Comparison of ENCODE assay signal across 23 cellular contexts in the genomic region with DNA sequence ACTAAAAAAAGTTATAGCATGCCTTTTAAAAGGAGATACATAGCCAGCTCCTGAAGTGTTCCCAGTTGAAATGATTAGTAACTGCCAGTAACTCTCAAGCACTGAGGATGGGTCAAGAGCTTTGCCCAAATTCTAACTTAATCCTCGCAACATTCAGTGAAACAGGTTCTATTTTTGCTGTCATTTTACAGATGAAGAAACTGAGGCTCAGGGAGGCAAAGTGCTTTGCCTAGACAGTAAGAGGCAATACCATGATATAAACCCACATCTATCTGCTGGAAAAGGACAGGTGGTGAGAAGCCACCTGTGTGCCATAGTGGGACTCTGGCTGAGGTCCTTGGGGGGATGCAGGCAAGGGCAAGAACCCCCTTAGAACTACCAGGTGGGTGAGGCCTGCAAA. TPM values are rescaled to one million over a fixed set of nuclear protein-coding genes. Genes with fewer than 3 reads are reported as not detected.
DNase-seq lines count a peak whose midpoint lies in the region; ATAC-seq, FAIRE-seq and TF ChIP-seq lines count a peak whose summit lies in the region.
"Had no signal": no experiment of that assay in that cellular context is flagged by ENCODE, and none has a peak within 500 bp of the region (broad histone marks: within the 10 kb centered on the region; RNA-seq: fewer than 3 reads in every experiment).

No MANE protein-coding gene starts in this region.

- H3K36me3 ChIP-seq in HCT116 (ENCODE audit: control insufficient read depth in 1 of 2, insufficient read depth in 2 of 2, low read length in 2 of 2) (no peaks in the 10 kb centered on the region), K562 (ENCODE audit: control insufficient read depth, insufficient read depth, low read length) (no peaks in the 10 kb centered on the region), neuronal stem cell (replicated peaks in 1 of 2; ENCODE audit: control insufficient read depth in 2 of 2, insufficient read depth in 2 of 2, low read length in 2 of 2) (no peaks in the 10 kb centered on the region)
- H3K36me3 ChIP-seq: BE2C had no signal

- H3K9me2 ChIP-seq in HCT116 (ENCODE audit: insufficient read depth), result no peaks in the 10 kb centered on the region

- no peak overlapping the region for H4K91ac ChIP-seq in neuronal stem cell (ENCODE audit: low read depth, low read length, poor library complexity)

- CTCF ChIA-PET in HCT116 (lab: Charles Lee), result no interaction called here
- CTCF ChIA-PET in K562 (lab: Yijun Ruan, JAX; ENCODE audit: low intra/inter-chr PET ratio), result no interaction called here

- RAD21 ChIA-PET in HCT116 (lab: Charles Lee; ENCODE audit: low non-redundant PET in 1 of 2, low total read pairs in 2 of 2, uncharacterized antibody in 2 of 2, unreplicated experiment in 2 of 2), result no interaction called here

- FAIRE-seq in K562 (lab: Jason Lieb, UNC) (peak; percentile 48), H54 (lab: Jason Lieb, UNC) (no peak)
- FAIRE-seq: GM12892, GM19239 had no signal

- H3K23ac ChIP-seq in neuronal stem cell (ENCODE audit: low read depth, low read length, poor library complexity), result no peak overlapping the region

- no peak for TF ChIP-seq EP300 in K562 (IDR thresholded peaks at IDR 0.05; ENCODE audit: low read length)

- H3K4me2 ChIP-seq in HCT116 (ENCODE audit: low read length), result peak overlapping the region; percentile 30; the same call in 1 of the 2 replicates
- no peak overlapping the region for H3K4me2 ChIP-seq in K562 (ENCODE audit: insufficient read depth, low read length)
- H3K4me2 ChIP-seq in neuronal stem cell (ENCODE audit: insufficient read depth, low read length, poor library complexity, severe bottlenecking), result no peak overlapping the region
- H3K4me2 ChIP-seq: PC-9 had no signal

- no peaks in the 10 kb centered on the region for H4K20me1 ChIP-seq in HCT116 (ENCODE audit: insufficient read depth)
- H4K20me1 ChIP-seq in K562 (replicated peaks; ENCODE audit: control insufficient read depth, insufficient read depth, low read length), result peaks cover 7% of the 10 kb centered on the region

- TF ChIP-seq CTCF in HCT116 (IDR thresholded peaks at IDR 0.05 in 2 of 3, conservative IDR thresholded peaks at IDR 0.05 in 1 of 3; ENCODE audit: borderline replicate concordance in 1 of 3, insufficient read depth in 1 of 3, low read depth in 2 of 3, low read length in 2 of 3), result no peak
- no peak for TF ChIP-seq CTCF in K562 (IDR thresholded peaks at IDR 0.05 in 2 of 3, conservative IDR thresholded peaks at IDR 0.05 in 1 of 3; ENCODE audit: insufficient read depth in 2 of 3, low read depth in 1 of 3, low read length in 3 of 3)

- H3K27ac ChIP-seq in HCT116 (ENCODE audit: low read depth, low read length) (peak overlapping the region; percentile 33; the same call in 1 of the 2 replicates), K562 (ENCODE audit: extremely low read depth, low read depth, low read length) (no peak overlapping the region), neuronal stem cell (replicated peaks; ENCODE audit: low read length) (no peak overlapping the region)
- H3K27ac ChIP-seq: 22Rv1, PC-9 had no signal

- POLR2A ChIA-PET in HCT116 (lab: Charles Lee) (no interaction called here), K562 (lab: Yijun Ruan, JAX) (no interaction called here)

- H3K4me3 ChIP-seq in HCT116 (replicated peaks in 1 of 2; ENCODE audit: low read depth in 1 of 2, low read length in 2 of 2) (no peak overlapping the region), K562 (no peak overlapping the region), neuronal stem cell (ENCODE audit: low read length in 2 of 2) (no peak overlapping the region)
- H3K4me3 ChIP-seq: PC-9 had no signal

- H3K4ac ChIP-seq in neuronal stem cell (ENCODE audit: low read length), result no peak overlapping the region

- no peak overlapping the region for H2BK5ac ChIP-seq in neuronal stem cell (ENCODE audit: low read length)

- peak overlapping the region; percentile 91 for H3K18ac ChIP-seq in neuronal stem cell (ENCODE audit: low read length)

- H2AK5ac ChIP-seq in neuronal stem cell (ENCODE audit: low read depth, low read length), result peak overlapping the region; percentile 69

- no peaks in the 10 kb centered on the region for H3K9me3 ChIP-seq in HCT116 (ENCODE audit: control insufficient read depth in 1 of 2, insufficient read depth in 1 of 2, low read depth in 1 of 2, low read length in 2 of 2)
- H3K9me3 ChIP-seq in K562 (replicated peaks; ENCODE audit: control insufficient read depth, insufficient read depth, low read depth, low read length), result no peaks in the 10 kb centered on the region
- H3K9me3 ChIP-seq in neuronal stem cell (replicated peaks in 1 of 2; ENCODE audit: control insufficient read depth in 2 of 2, insufficient read depth in 1 of 2, low read depth in 1 of 2, low read length in 2 of 2), result peaks cover 2 to 16% of the 10 kb centered on the region in 2 donors
- H3K9me3 ChIP-seq: BE2C had no signal

- BruUV-seq in HCT116 (replicated peaks; lab: Mats Ljungman, UMichigan) (no TSS peak), K562 (replicated peaks; lab: Mats Ljungman, UMichigan) (no TSS peak)

- H2BK15ac ChIP-seq in neuronal stem cell (ENCODE audit: low read length), result peak overlapping the region; percentile 81

- H3K4me1 ChIP-seq in HCT116 (ENCODE audit: control insufficient read depth in 1 of 2, insufficient read depth in 2 of 2, low read length in 2 of 2) (peaks cover 9 to 10% of the 10 kb centered on the region in 2 experiments; a peak in 3 of 4 replicates), K562 (replicated peaks in 1 of 2; ENCODE audit: control insufficient read depth in 2 of 2, insufficient read depth in 2 of 2, low read length in 2 of 2) (peaks cover 9 to 14% of the 10 kb centered on the region in 2 experiments; a peak in 4 of 5 replicates), neuronal stem cell (ENCODE audit: control insufficient read depth in 2 of 2, insufficient read depth in 1 of 2, low read depth in 1 of 2, low read length in 2 of 2) (peaks cover 0 to 7% of the 10 kb centered on the region in 2 donors)
- H3K4me1 ChIP-seq: BE2C had no signal

- H3K79me1 ChIP-seq in neuronal stem cell (ENCODE audit: low read depth, low read length), result no peaks in the 10 kb centered on the region

- intact Hi-C loops in HCT116 (cut with micrococcal nuclease) (no loop called here), K562 (cut with micrococcal nuclease) (no loop called here)

- H2BK12ac ChIP-seq in neuronal stem cell (ENCODE audit: low read length), result no peak overlapping the region

- H2BK120ac ChIP-seq in neuronal stem cell (ENCODE audit: low read depth, low read length), result no peak overlapping the region

- H4K8ac ChIP-seq in neuronal stem cell (ENCODE audit: low read depth, low read length), result no peak overlapping the region

- in situ Hi-C loops in K562 (cut with MboI), result no loop called here

- H2AFZ ChIP-seq in HCT116 (ENCODE audit: low read depth, low read length, poor library complexity, severe bottlenecking), result no peak overlapping the region
- H2AFZ ChIP-seq in K562 (ENCODE audit: low read depth, low read length), result no peak overlapping the region
- no peak overlapping the region for H2AFZ ChIP-seq in neuronal stem cell (ENCODE audit: low read length)
- H2AFZ ChIP-seq: PC-9 had no signal

- H3K14ac ChIP-seq in neuronal stem cell (ENCODE audit: low read length), result no peak overlapping the region

- WGBS in K562 (ENCODE audit: insufficient coverage, low coverage, missing lambda C conversion rate), result 91% methylated on average over 1 of the region's 1 CpG
- WGBS in neuronal stem cell (ENCODE audit: extremely low coverage in 2 of 2, insufficient read length in 2 of 2, insufficient replicate concordance in 1 of 2), 2 donors, result no CpG with 5 or more reads among the region's 1 CpG

- ATAC-seq in HCT116, result no peak
- ATAC-seq in K562, result no peak
- ATAC-seq: Right ventricle myocardium inferior had no signal

- H3K27me3 ChIP-seq in HCT116 (ENCODE audit: insufficient read depth, low read length) (no peaks in the 10 kb centered on the region), K562 (ENCODE audit: control insufficient read depth in 2 of 2, insufficient read depth in 2 of 2, low read length in 2 of 2) (no peaks in the 10 kb centered on the region), neuronal stem cell (ENCODE audit: control insufficient read depth in 3 of 3, insufficient read depth in 3 of 3, low read depth in 1 of 3, low read length in 3 of 3) (peaks cover 0 to 32% (median 0%) of the 10 kb centered on the region in 3 experiments)
- H3K27me3 ChIP-seq: BE2C had no signal

- DNase-seq in NCI-H2171 treated with DMSO at 0.1 percent for 48 hours (lab: John Stamatoyannopoulos, UW) (peak; percentile 36), NCI-H2171 (lab: John Stamatoyannopoulos, UW) (no peak), HCT116 (ENCODE audit: low read depth, low spot score) (no peak), K562 (ENCODE audit: extremely low read depth in 1 of 4, low spot score in 3 of 4) (no peak), neuronal stem cell (ENCODE audit: low spot score) (no peak), iPS-NIHi7 (ENCODE audit: extremely low spot score) (no peak), AML-193 (lab: John Stamatoyannopoulos, UW) (no peak), H54 (ENCODE audit: insufficient read length, low spot score) (no peak)
- DNase-seq: BE2C; H7; NCI-H1092; NCI-H1417 treated with DMSO at 0.1 percent for 48 hours; NCI-H1694 treated with DMSO at 0.1 percent for 48 hours; NCI-H2081 treated with DMSO at 0.1 percent for 48 hours; NCI-H446 treated with DMSO at 0.1 percent for 48 hours; NCI-H82; NK-92 treated with Interleukin-12 subunit alpha and Interleukin-12 subunit beta, amount 100 ng/mL, for 24 hours; PC-9 had no signal

- H3K9ac ChIP-seq in HCT116 (ENCODE audit: low read length), result no peak overlapping the region
- H3K9ac ChIP-seq in K562 (ENCODE audit: insufficient read depth in 1 of 2, low read depth in 2 of 2, low read length in 2 of 2), result no peak overlapping the region; a peak in 1 of 4 replicates
- no peak overlapping the region for H3K9ac ChIP-seq in neuronal stem cell (ENCODE audit: low read depth, low read length, poor library complexity)

- TF ChIP-seq POLR2A in HCT116 (IDR thresholded peaks at IDR 0.05; ENCODE audit: borderline replicate concordance, extremely low read depth, insufficient read depth, insufficient read length) (no peak), K562 (conservative IDR thresholded peaks at IDR 0.05) (no peak), H54 (IDR thresholded peaks at IDR 0.05; ENCODE audit: low read depth, low read length) (no peak)

- TF ChIP-seq RAD21 in HCT116 (IDR thresholded peaks at IDR 0.05; ENCODE audit: low read depth), result no peak
- no peak for TF ChIP-seq RAD21 in K562 (CRISPR knock-in tag; conservative IDR thresholded peaks at IDR 0.05 in 1 of 2, IDR thresholded peaks at IDR 0.05 in 1 of 2)

- no peaks in the 10 kb centered on the region for H3K79me2 ChIP-seq in HCT116 (ENCODE audit: insufficient read depth, low read length)
- peaks cover 16% of the 10 kb centered on the region; the same call in 2 of the 3 replicates for H3K79me2 ChIP-seq in K562 (ENCODE audit: control insufficient read depth, insufficient read depth, low read length)

- no peaks in the 10 kb centered on the region for H3K9me1 ChIP-seq in K562 (ENCODE audit: control insufficient read depth, insufficient read depth, low read length)

RNA-seq across cellular contexts. Expression of gene TESC, which starts 8.8 kb away (rescaled TPM):
- 10.4 TPM for total RNA-seq in HCT116 (2021; ENCODE audit: unreplicated experiment)
- polyA plus RNA-seq in HCT116 (2012), result 9.7 and 12.2 TPM in 2 replicates
- 16.2 and 42.2 TPM in 2 replicates for total RNA-seq in K562 (2011; cell fraction: chromatin; rRNA removed; ENCODE audit: low replicate concordance)
- 30.9 and 35.9 TPM in 2 replicates for total RNA-seq in K562 (2011; cell fraction: nucleolus; rRNA removed)
- 12.6 and 19.2 TPM in 2 replicates for total RNA-seq in K562 (2011; cell fraction: nucleoplasm; rRNA removed)
- 25.2 and 30.4 TPM in 2 replicates for total RNA-seq in K562 (2014; rRNA removed)
- 11.5 and 13.4 TPM in 2 replicates for total RNA-seq in K562 (2014; rRNA removed; fragmentation: Illumina TruSeq; extraction: Trizol)
- 11.6 and 12.6 TPM in 2 replicates for total RNA-seq in K562 (2015; rRNA removed; fragmentation: Illumina TruSeq; extraction: Trizol)
- 28.9 and 31.6 TPM in 2 replicates for total RNA-seq in K562 (2021)
- polyA plus RNA-seq in K562 (2011; rRNA removed), result 21.7 and 25.3 TPM in 2 replicates
- 27.4 and 44.2 TPM in 2 replicates for polyA plus RNA-seq in K562 (2011; cell fraction: cytosol; rRNA removed)
- polyA plus RNA-seq in K562 (2011; cell fraction: nucleus; rRNA removed), result 24.7 and 34.1 TPM in 2 replicates
- 14.6 and 21.7 TPM in 2 replicates for polyA plus RNA-seq in K562 (2012)
- polyA plus RNA-seq in K562 (2014; fragmentation: Illumina TruSeq; extraction: Trizol), result 17.8 and 20.7 TPM in 2 replicates
- polyA plus RNA-seq in K562 (2014; fragmentation: Nextera tagmentation; extraction: Ambion mirVana), result 1 to 10 TPM in 1 of 2 experiments, under 1 TPM in 1; 0.96 to 2.0 TPM
- 31.8 and 32.9 TPM in 2 replicates for polyA plus RNA-seq in K562 (2014; rRNA removed)
- polyA minus RNA-seq in K562 (2011; rRNA and poly(A)+ RNA removed), result 9.3 and 10.6 TPM in 2 replicates
- 7.7 and 8.3 TPM in 2 replicates for polyA minus RNA-seq in K562 (2011; cell fraction: cytosol; rRNA and poly(A)+ RNA removed)
- 18.8 and 20.2 TPM in 2 replicates for polyA minus RNA-seq in K562 (2011; cell fraction: nucleus; rRNA and poly(A)+ RNA removed)
- polyA plus RNA-seq in neuronal stem cell (2013, experiment 1 of 2), result 13.2 TPM
- 12.4 TPM for polyA plus RNA-seq in neuronal stem cell (2013, experiment 2 of 2)
- total RNA-seq: PC-9, RPMI7951 had no signal
